1 cellular context compared by ENCODE assay signal in genomic region chr14:102870246-102870645, GRCh38.
TF ChIP-seq lines count a peak whose summit lies in the region.

No MANE protein-coding gene starts in this region.

TF ChIP-seq in WTC11, 78 proteins besides CTCF, POLR2A, EP300 and RAD21 (continued from another document):
- TF ChIP-seq, protein P1, sequence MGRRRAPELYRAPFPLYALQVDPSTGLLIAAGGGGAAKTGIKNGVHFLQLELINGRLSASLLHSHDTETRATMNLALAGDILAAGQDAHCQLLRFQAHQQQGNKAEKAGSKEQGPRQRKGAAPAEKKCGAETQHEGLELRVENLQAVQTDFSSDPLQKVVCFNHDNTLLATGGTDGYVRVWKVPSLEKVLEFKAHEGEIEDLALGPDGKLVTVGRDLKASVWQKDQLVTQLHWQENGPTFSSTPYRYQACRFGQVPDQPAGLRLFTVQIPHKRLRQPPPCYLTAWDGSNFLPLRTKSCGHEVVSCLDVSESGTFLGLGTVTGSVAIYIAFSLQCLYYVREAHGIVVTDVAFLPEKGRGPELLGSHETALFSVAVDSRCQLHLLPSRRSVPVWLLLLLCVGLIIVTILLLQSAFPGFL (CRISPR knock-in tag; IDR thresholded peaks at IDR 0.05; ENCODE audit: borderline replicate concordance) = no peak
- TF ChIP-seq, protein P2, sequence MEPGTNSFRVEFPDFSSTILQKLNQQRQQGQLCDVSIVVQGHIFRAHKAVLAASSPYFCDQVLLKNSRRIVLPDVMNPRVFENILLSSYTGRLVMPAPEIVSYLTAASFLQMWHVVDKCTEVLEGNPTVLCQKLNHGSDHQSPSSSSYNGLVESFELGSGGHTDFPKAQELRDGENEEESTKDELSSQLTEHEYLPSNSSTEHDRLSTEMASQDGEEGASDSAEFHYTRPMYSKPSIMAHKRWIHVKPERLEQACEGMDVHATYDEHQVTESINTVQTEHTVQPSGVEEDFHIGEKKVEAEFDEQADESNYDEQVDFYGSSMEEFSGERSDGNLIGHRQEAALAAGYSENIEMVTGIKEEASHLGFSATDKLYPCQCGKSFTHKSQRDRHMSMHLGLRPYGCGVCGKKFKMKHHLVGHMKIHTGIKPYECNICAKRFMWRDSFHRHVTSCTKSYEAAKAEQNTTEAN (CRISPR knock-in tag; IDR thresholded peaks at IDR 0.05) = no peak
- TF ChIP-seq AR (CRISPR knock-in tag; IDR thresholded peaks at IDR 0.05) (no peak), ZNF263 (CRISPR knock-in tag; IDR thresholded peaks at IDR 0.05; ENCODE audit: low read depth) (no peak), E2F1 (CRISPR knock-in tag; IDR thresholded peaks at IDR 0.05) (no peak), CREM (CRISPR knock-in tag; IDR thresholded peaks at IDR 0.05) (no peak), NR3C1 (CRISPR knock-in tag; conservative IDR thresholded peaks at IDR 0.05; ENCODE audit: low read depth) (no peak), TEAD1 (CRISPR knock-in tag; IDR thresholded peaks at IDR 0.05) (no peak), TEAD4 (CRISPR knock-in tag; IDR thresholded peaks at IDR 0.05) (no peak)
- TF ChIP-seq, protein P3, sequence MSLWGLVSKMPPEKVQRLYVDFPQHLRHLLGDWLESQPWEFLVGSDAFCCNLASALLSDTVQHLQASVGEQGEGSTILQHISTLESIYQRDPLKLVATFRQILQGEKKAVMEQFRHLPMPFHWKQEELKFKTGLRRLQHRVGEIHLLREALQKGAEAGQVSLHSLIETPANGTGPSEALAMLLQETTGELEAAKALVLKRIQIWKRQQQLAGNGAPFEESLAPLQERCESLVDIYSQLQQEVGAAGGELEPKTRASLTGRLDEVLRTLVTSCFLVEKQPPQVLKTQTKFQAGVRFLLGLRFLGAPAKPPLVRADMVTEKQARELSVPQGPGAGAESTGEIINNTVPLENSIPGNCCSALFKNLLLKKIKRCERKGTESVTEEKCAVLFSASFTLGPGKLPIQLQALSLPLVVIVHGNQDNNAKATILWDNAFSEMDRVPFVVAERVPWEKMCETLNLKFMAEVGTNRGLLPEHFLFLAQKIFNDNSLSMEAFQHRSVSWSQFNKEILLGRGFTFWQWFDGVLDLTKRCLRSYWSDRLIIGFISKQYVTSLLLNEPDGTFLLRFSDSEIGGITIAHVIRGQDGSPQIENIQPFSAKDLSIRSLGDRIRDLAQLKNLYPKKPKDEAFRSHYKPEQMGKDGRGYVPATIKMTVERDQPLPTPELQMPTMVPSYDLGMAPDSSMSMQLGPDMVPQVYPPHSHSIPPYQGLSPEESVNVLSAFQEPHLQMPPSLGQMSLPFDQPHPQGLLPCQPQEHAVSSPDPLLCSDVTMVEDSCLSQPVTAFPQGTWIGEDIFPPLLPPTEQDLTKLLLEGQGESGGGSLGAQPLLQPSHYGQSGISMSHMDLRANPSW (CRISPR knock-in tag; conservative IDR thresholded peaks at IDR 0.05; ENCODE audit: low read depth) = no peak
- TF ChIP-seq, protein P4, sequence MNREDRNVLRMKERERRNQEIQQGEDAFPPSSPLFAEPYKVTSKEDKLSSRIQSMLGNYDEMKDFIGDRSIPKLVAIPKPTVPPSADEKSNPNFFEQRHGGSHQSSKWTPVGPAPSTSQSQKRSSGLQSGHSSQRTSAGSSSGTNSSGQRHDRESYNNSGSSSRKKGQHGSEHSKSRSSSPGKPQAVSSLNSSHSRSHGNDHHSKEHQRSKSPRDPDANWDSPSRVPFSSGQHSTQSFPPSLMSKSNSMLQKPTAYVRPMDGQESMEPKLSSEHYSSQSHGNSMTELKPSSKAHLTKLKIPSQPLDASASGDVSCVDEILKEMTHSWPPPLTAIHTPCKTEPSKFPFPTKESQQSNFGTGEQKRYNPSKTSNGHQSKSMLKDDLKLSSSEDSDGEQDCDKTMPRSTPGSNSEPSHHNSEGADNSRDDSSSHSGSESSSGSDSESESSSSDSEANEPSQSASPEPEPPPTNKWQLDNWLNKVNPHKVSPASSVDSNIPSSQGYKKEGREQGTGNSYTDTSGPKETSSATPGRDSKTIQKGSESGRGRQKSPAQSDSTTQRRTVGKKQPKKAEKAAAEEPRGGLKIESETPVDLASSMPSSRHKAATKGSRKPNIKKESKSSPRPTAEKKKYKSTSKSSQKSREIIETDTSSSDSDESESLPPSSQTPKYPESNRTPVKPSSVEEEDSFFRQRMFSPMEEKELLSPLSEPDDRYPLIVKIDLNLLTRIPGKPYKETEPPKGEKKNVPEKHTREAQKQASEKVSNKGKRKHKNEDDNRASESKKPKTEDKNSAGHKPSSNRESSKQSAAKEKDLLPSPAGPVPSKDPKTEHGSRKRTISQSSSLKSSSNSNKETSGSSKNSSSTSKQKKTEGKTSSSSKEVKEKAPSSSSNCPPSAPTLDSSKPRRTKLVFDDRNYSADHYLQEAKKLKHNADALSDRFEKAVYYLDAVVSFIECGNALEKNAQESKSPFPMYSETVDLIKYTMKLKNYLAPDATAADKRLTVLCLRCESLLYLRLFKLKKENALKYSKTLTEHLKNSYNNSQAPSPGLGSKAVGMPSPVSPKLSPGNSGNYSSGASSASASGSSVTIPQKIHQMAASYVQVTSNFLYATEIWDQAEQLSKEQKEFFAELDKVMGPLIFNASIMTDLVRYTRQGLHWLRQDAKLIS (CRISPR knock-in tag; IDR thresholded peaks at IDR 0.05; ENCODE audit: borderline replicate concordance) = no peak
TF ChIP-seq in WTC11: peak in this region for 0.
